1 cellular context compared by ENCODE assay signal in genomic region chr1:229003233-229004031, GRCh38.
TF ChIP-seq lines count a peak whose summit lies in the region.

No MANE protein-coding gene starts in this region.

TF ChIP-seq in GM23338, 12 proteins besides CTCF, POLR2A, EP300 and RAD21 (continued from another document):
- TF ChIP-seq ZNF331 (CRISPR knock-in tag; IDR thresholded peaks at IDR 0.05; ENCODE audit: low read depth) (no peak), EZH2 (IDR thresholded peaks at IDR 0.05; ENCODE audit: low read depth, unreplicated experiment) (no peak), POLR2AphosphoS5 (IDR thresholded peaks at IDR 0.05; ENCODE audit: low read depth) (no peak), ETS1 (IDR thresholded peaks at IDR 0.05) (no peak), REST (IDR thresholded peaks at IDR 0.05; ENCODE audit: unreplicated experiment) (no peak), ZNF114 (CRISPR knock-in tag; IDR thresholded peaks at IDR 0.05) (no peak)
